In the genomic region with DNA sequence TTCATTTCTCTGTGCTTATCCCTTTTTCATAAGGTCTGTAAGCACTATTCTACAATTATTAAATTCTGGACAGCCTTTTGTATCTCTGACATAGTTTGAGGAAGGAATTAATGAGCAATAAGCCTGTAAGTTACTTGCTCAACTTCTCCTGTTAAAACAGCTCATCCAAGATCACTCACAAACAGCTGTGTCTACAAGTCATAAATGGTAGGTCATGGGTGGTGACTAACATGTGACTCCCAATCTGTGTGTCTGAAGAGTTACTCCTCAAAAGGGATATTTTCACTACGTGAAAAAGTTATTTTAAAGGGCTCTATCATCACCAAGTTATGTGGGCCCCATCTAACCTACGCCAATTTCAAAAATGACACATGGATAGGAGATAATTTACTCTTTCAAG, we compare ENCODE assay signal across 16 cellular contexts.
A peak's percentile ranks its signal among the peaks of the same experiment; 100 is the strongest.
DNase-seq lines count a peak whose midpoint lies in the region; ATAC-seq, FAIRE-seq and TF ChIP-seq lines count a peak whose summit lies in the region.
"Had no signal": no experiment of that assay in that cellular context is flagged by ENCODE, and none has a peak within 500 bp of the region (broad histone marks: within the 10 kb centered on the region; RNA-seq: fewer than 3 reads in every experiment).

No MANE protein-coding gene starts in this region.

- no peaks in the 10 kb centered on the region for H3K4me1 ChIP-seq in endothelial cell of umbilical vein (ENCODE audit: control insufficient read depth, extremely low read depth, insufficient read depth, low read length)
- no peaks in the 10 kb centered on the region for H3K4me1 ChIP-seq in mesendoderm (ENCODE audit: control insufficient read depth, low read depth, low read length)
- H3K4me1 ChIP-seq: BLaER1, upper lobe of left lung had no signal

- FAIRE-seq in endothelial cell of umbilical vein (lab: Jason Lieb, UNC): no peak
- FAIRE-seq: GM12878 had no signal

- no peak for TF ChIP-seq POLR2A in endothelial cell of umbilical vein (IDR thresholded peaks at IDR 0.05; ENCODE audit: low read depth, low read length)

- no peak overlapping the region for H2AK5ac ChIP-seq in mesendoderm (ENCODE audit: low read length)

- no peak for TF ChIP-seq CTCF in endothelial cell of umbilical vein (IDR thresholded peaks at IDR 0.05; ENCODE audit: extremely low read depth in 1 of 2, insufficient read depth in 1 of 2, low read depth in 1 of 2, low read length in 2 of 2)
- TF ChIP-seq CTCF in osteocyte (IDR thresholded peaks at IDR 0.05): no peak

- peaks cover 21% of the 10 kb centered on the region for H3K36me3 Mint-ChIP-seq in activated CD4-positive, alpha-beta T cell treated with anti-CD3 and anti-CD28 coated beads for 36 hours (ENCODE audit: low read depth)
- H3K36me3 Mint-ChIP-seq in osteocyte (ENCODE audit: unreplicated experiment): peaks cover 3% of the 10 kb centered on the region
- H3K36me3 Mint-ChIP-seq: memory B cell had no signal

- BruUV-seq in endothelial cell of umbilical vein (replicated peaks; lab: Mats Ljungman, UMichigan): no TSS peak

- ATAC-seq in activated CD4-positive, alpha-beta T cell treated with anti-CD3 and anti-CD28 coated beads for 36 hours: peak; percentile 72
- ATAC-seq: GM12878, T-helper 17 cell had no signal

- peaks cover 50% of the 10 kb centered on the region for H3K4me1 Mint-ChIP-seq in activated CD4-positive, alpha-beta T cell treated with anti-CD3 and anti-CD28 coated beads for 36 hours
- peaks cover 16% of the 10 kb centered on the region for H3K4me1 Mint-ChIP-seq in osteocyte (ENCODE audit: unreplicated experiment)

- no peaks in the 10 kb centered on the region for H3K79me2 ChIP-seq in endothelial cell of umbilical vein (ENCODE audit: control insufficient read depth, insufficient read depth, low read length)
- H3K79me2 ChIP-seq in mesendoderm (ENCODE audit: control insufficient read depth, insufficient read depth, low read length): no peaks in the 10 kb centered on the region

- no peak overlapping the region for H2AFZ ChIP-seq in endothelial cell of umbilical vein (ENCODE audit: low read depth, low read length)

- H2BK120ac ChIP-seq in mesendoderm (ENCODE audit: low read depth, low read length): no peak overlapping the region

- no peak overlapping the region for H3K9ac ChIP-seq in endothelial cell of umbilical vein (replicated peaks; ENCODE audit: extremely low read depth, insufficient read depth, low read length)
- H3K9ac ChIP-seq in mesendoderm (ENCODE audit: low read length): no peak overlapping the region
- H3K9ac ChIP-seq: BLaER1 had no signal

- no peak overlapping the region for H3K23ac ChIP-seq in mesendoderm (ENCODE audit: low read length)

- no peaks in the 10 kb centered on the region for H3K9me3 ChIP-seq in endothelial cell of umbilical vein (replicated peaks; ENCODE audit: control insufficient read depth, insufficient read depth, low read length)
- H3K9me3 ChIP-seq: BLaER1, upper lobe of left lung had no signal

- H3K27ac ChIP-seq in endothelial cell of umbilical vein (ENCODE audit: insufficient read depth, low read depth, low read length) (no peak overlapping the region), mesendoderm (ENCODE audit: low read depth, low read length) (no peak overlapping the region)
- H3K27ac ChIP-seq: BLaER1 had no signal

- dilution Hi-C loops in endothelial cell of umbilical vein (cut with MboI; ENCODE audit: extremely low pct_ligation_motif_present, low sequenced_read_pairs): no loop called here

- no peaks in the 10 kb centered on the region for H3K27me3 ChIP-seq in endothelial cell of umbilical vein (ENCODE audit: control insufficient read depth in 2 of 2, insufficient read depth in 2 of 2, low read length in 2 of 2)
- no peaks in the 10 kb centered on the region for H3K27me3 ChIP-seq in mesendoderm (ENCODE audit: insufficient read depth, low read length, poor library complexity)
- H3K27me3 ChIP-seq: BLaER1, upper lobe of left lung had no signal

- no peak overlapping the region for H2BK5ac ChIP-seq in mesendoderm (ENCODE audit: low read length)

- H3K27ac Mint-ChIP-seq in activated CD4-positive, alpha-beta T cell treated with anti-CD3 and anti-CD28 coated beads for 36 hours: peak overlapping the region; percentile 68
- peak overlapping the region; percentile 20 for H3K27ac Mint-ChIP-seq in osteocyte (ENCODE audit: unreplicated experiment)
- H3K27ac Mint-ChIP-seq: endodermal cell, memory B cell, T-helper 17 cell had no signal

- H4K8ac ChIP-seq in mesendoderm (ENCODE audit: low read depth, low read length): no peak overlapping the region

- peaks cover 9% of the 10 kb centered on the region for H3K9me3 Mint-ChIP-seq in activated CD4-positive, alpha-beta T cell treated with anti-CD3 and anti-CD28 coated beads for 36 hours (ENCODE audit: low read depth)
- H3K9me3 Mint-ChIP-seq in osteocyte (ENCODE audit: unreplicated experiment): peaks cover 5% of the 10 kb centered on the region

- H4K20me1 ChIP-seq in endothelial cell of umbilical vein (replicated peaks; ENCODE audit: control insufficient read depth, extremely low read depth, insufficient read depth, low read length): no peaks in the 10 kb centered on the region
- H4K20me1 ChIP-seq: BLaER1 had no signal

- H3K18ac ChIP-seq in mesendoderm (ENCODE audit: low read length): no peak overlapping the region

- no peaks in the 10 kb centered on the region for H3K36me3 ChIP-seq in endothelial cell of umbilical vein (ENCODE audit: control insufficient read depth in 2 of 2, extremely low read depth in 1 of 2, insufficient read depth in 2 of 2, low read length in 2 of 2)
- H3K36me3 ChIP-seq in mesendoderm (ENCODE audit: control insufficient read depth, insufficient read depth, low read length): no peaks in the 10 kb centered on the region
- H3K36me3 ChIP-seq: BLaER1, upper lobe of left lung had no signal

- no peaks in the 10 kb centered on the region for H3K9me1 ChIP-seq in endothelial cell of umbilical vein (replicated peaks; ENCODE audit: control insufficient read depth, extremely low read depth, insufficient read depth, low read length)

- DNase-seq in activated CD4-positive, alpha-beta T cell treated with anti-CD3 and anti-CD28 coated beads for 36 hours: peak; percentile 19
- no peak for DNase-seq in activated CD4-positive, alpha-beta T cell treated with anti-CD3 and anti-CD28 coated beads, Interleukin-2, amount 50 U/mL, for 48 hours
- DNase-seq in M059J (ENCODE audit: low read depth) (peak; percentile 82), endothelial cell of umbilical vein (ENCODE audit: low read depth, low spot score) (no peak), osteocyte (ENCODE audit: extremely low spot score, unreplicated experiment) (no peak), ureter (ENCODE audit: low spot score) (no peak), mesendoderm (no peak), NCI-H510A (lab: John Stamatoyannopoulos, UW) (no peak)
- DNase-seq: activated gamma-delta T cell, endodermal cell, NCI-H2171, T-helper 17 cell, upper lobe of left lung had no signal

- H3K4me3 ChIP-seq in endothelial cell of umbilical vein (replicated peaks in 1 of 3; ENCODE audit: insufficient read depth in 1 of 3, low read depth in 1 of 3, low read length in 3 of 3): no peak overlapping the region
- no peak overlapping the region for H3K4me3 ChIP-seq in mesendoderm (ENCODE audit: low read length)
- H3K4me3 ChIP-seq: BLaER1, GM12878, upper lobe of left lung had no signal

- no peak overlapping the region for H4K5ac ChIP-seq in mesendoderm (ENCODE audit: low read length)

- H3K4me2 ChIP-seq in endothelial cell of umbilical vein (ENCODE audit: insufficient read depth, low read length) (no peak overlapping the region), mesendoderm (ENCODE audit: low read length) (no peak overlapping the region)
- H3K4me2 ChIP-seq: BLaER1 had no signal

- no peak overlapping the region for H3K4ac ChIP-seq in mesendoderm (ENCODE audit: low read depth, low read length)

- intact Hi-C loops in activated CD4-positive, alpha-beta T cell treated with anti-CD3 and anti-CD28 coated beads for 36 hours (cut with DNase I, micrococcal nuclease): loop anchor here (1.0 to 10.0 kb wide), 12 partner anchors 35 to 647 kb away; partner anchors contain the start of genes CBLB (in 2 of the 2) and ALCAM (in 1 of the 2)
- intact Hi-C loops in endothelial cell of umbilical vein (cut with micrococcal nuclease): no loop called here

- H3K4me3 Mint-ChIP-seq in activated CD4-positive, alpha-beta T cell treated with anti-CD3 and anti-CD28 coated beads for 36 hours: no peak overlapping the region
- no peak overlapping the region for H3K4me3 Mint-ChIP-seq in osteocyte (ENCODE audit: unreplicated experiment)
- H3K4me3 Mint-ChIP-seq: endodermal cell, memory B cell, T-helper 17 cell had no signal

- no peaks in the 10 kb centered on the region for H3K79me1 ChIP-seq in mesendoderm (ENCODE audit: low read length)

- H2BK15ac ChIP-seq in mesendoderm (replicated peaks; ENCODE audit: low read depth): no peak overlapping the region

- CTCF ChIA-PET in activated CD4-positive, alpha-beta T cell treated with anti-CD3 and anti-CD28 coated beads for 36 hours (lab: Charles Lee): no interaction called here
- CTCF ChIA-PET in endothelial cell of umbilical vein (lab: Charles Lee): interaction anchor here (1.0 kb wide), 1 partner anchor 22 kb away, joined by 3 read pairs; no protein-coding TSS in a partner anchor

- no peaks in the 10 kb centered on the region for H3K27me3 Mint-ChIP-seq in activated CD4-positive, alpha-beta T cell treated with anti-CD3 and anti-CD28 coated beads for 36 hours
- H3K27me3 Mint-ChIP-seq in osteocyte (ENCODE audit: unreplicated experiment): no peaks in the 10 kb centered on the region
- H3K27me3 Mint-ChIP-seq: memory B cell, T-helper 17 cell had no signal

- POLR2A ChIA-PET in activated CD4-positive, alpha-beta T cell treated with anti-CD3 and anti-CD28 coated beads for 36 hours (lab: Charles Lee): interaction anchor here (0.7 kb wide), 1 partner anchor 45 kb away, joined by 3 read pairs; no protein-coding TSS in a partner anchor
- POLR2A ChIA-PET in endothelial cell of umbilical vein (lab: Charles Lee): no interaction called here

- WGBS in mesendoderm (ENCODE audit: extremely low coverage, insufficient coverage, low lambda C conversion rate): no CpG with 5 or more reads among the region's 2 CpGs

- H3K56ac ChIP-seq in mesendoderm (ENCODE audit: low read length): no peak overlapping the region

TF ChIP-seq in endothelial cell of umbilical vein, 7 proteins besides CTCF, POLR2A, EP300 and RAD21:
- TF ChIP-seq JUN (IDR thresholded peaks at IDR 0.05; ENCODE audit: borderline replicate concordance, insufficient read depth, insufficient read length, low read depth) (no peak), FOS (IDR thresholded peaks at IDR 0.05; ENCODE audit: borderline replicate concordance, insufficient read depth, low read length) (peak; percentile 29), MYC (IDR thresholded peaks at IDR 0.05; ENCODE audit: low read depth, low read length) (no peak)
TF ChIP-seq in endothelial cell of umbilical vein: peak in this region for 1.

Comparison
In these comparisons a context has a peak if more than half of its experiments do, and no peak if none do; other contexts are left out.
1. DNase-seq: peak in activated CD4-positive, alpha-beta T cell treated with anti-CD3 and anti-CD28 coated beads for 36 hours (single experiment) and M059J (single experiment); none in activated CD4-positive, alpha-beta T cell treated with anti-CD3 and anti-CD28 coated beads, Interleukin-2, amount 50 U/mL, for 48 hours (0 of 2), endothelial cell of umbilical vein (single experiment), osteocyte (single experiment), ureter (single experiment), mesendoderm (single experiment) and NCI-H510A (single experiment).